1 cellular context compared by ENCODE assay signal in the genomic region with DNA sequence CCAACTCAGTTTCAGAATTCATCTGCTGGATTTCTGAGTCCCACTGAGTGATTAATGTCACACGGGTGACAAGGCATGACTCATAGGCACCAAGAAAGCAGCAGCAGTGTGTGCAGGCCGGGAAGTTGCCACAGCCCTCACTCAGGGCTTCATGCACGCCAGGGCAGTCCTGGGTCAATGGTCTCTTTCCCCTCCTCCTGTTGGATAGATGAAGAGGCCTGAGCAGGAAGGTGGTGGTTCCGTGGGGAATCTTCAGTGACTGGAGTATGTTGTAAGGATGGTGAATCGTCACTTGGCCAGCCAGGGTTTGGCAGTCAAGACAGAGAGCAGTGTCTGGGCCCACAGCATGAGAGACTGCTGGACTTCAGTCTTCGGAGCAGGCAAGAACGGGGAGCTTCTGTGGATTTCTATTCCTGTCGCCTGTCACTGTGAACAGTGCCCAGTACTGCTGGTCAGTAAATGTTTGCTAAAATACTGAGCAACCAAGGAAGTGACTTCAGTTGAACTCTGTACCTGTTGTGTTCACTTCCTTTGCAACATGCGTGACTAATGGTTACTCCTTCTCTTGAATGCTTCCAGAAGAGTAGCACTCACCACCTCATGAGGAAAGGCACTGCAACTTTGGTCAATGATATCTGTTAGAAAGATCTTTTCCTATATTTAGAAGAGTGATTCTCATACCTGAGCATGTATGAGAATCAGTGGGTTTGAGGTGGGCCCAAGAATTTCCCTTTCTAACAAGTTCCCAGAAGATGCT.
TF ChIP-seq lines count a peak whose summit lies in the region.

No MANE protein-coding gene starts in this region.

TF ChIP-seq in GM12878, 131 proteins besides CTCF, POLR2A, EP300 and RAD21 (continued from another document and continues in another):
- TF ChIP-seq, protein P1, sequence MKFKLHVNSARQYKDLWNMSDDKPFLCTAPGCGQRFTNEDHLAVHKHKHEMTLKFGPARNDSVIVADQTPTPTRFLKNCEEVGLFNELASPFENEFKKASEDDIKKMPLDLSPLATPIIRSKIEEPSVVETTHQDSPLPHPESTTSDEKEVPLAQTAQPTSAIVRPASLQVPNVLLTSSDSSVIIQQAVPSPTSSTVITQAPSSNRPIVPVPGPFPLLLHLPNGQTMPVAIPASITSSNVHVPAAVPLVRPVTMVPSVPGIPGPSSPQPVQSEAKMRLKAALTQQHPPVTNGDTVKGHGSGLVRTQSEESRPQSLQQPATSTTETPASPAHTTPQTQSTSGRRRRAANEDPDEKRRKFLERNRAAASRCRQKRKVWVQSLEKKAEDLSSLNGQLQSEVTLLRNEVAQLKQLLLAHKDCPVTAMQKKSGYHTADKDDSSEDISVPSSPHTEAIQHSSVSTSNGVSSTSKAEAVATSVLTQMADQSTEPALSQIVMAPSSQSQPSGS (IDR thresholded peaks at IDR 0.05; ENCODE audit: low read length), result peak; percentile 87
- TF ChIP-seq HDGF (IDR thresholded peaks at IDR 0.05) (no peak), CBX5 (IDR thresholded peaks at IDR 0.05; ENCODE audit: low read depth) (no peak), TARDBP (IDR thresholded peaks at IDR 0.05; ENCODE audit: borderline replicate concordance) (no peak; the same call in 1 of the 2 replicates), ASH2L (IDR thresholded peaks at IDR 0.05; ENCODE audit: borderline replicate concordance, low read depth) (no peak), CBX3 (IDR thresholded peaks at IDR 0.05; ENCODE audit: borderline replicate concordance, low read depth) (no peak), RFX5 (IDR thresholded peaks at IDR 0.05; ENCODE audit: low read depth, low read length) (no peak), NR2C2 (IDR thresholded peaks at IDR 0.05; ENCODE audit: borderline replicate concordance, control insufficient read depth, insufficient read length, low read depth) (no peak), ZNF384 (IDR thresholded peaks at IDR 0.05; ENCODE audit: borderline replicate concordance, low read depth, low read length) (no peak), SPI1 (IDR thresholded peaks at IDR 0.05; ENCODE audit: borderline replicate concordance, insufficient read depth, low read depth, low read length) (no peak), CHD4 (IDR thresholded peaks at IDR 0.05) (no peak), SP1 (IDR thresholded peaks at IDR 0.05; ENCODE audit: low read depth, low read length) (no peak), DPF2 (IDR thresholded peaks at IDR 0.05) (0 out of 2 replicates have a peak, but pooled peaks have one; percentile 80), IRF4 (IDR thresholded peaks at IDR 0.05; ENCODE audit: low read depth, low read length) (peak; percentile 36; the same call in 1 of the 2 replicates), HDAC6 (IDR thresholded peaks at IDR 0.05; ENCODE audit: unreplicated experiment) (no peak), PML (IDR thresholded peaks at IDR 0.05; ENCODE audit: low read length) (peak; percentile 76; the same call in 1 of the 2 replicates), FOS (IDR thresholded peaks at IDR 0.05; ENCODE audit: borderline replicate concordance, extremely low read depth, insufficient read length) (no peak), BCL11A (IDR thresholded peaks at IDR 0.05; ENCODE audit: low read depth, low read length) (peak; percentile 90), TCF7 (IDR thresholded peaks at IDR 0.05; ENCODE audit: borderline replicate concordance) (no peak), ETV6 (conservative IDR thresholded peaks at IDR 0.05 in 1 of 2, IDR thresholded peaks at IDR 0.05 in 1 of 2; ENCODE audit: borderline replicate concordance in 1 of 2, low read depth in 1 of 2) (peak in 1 of 2 experiments; percentile 74; a peak in 2 of 4 replicates), CBFB (IDR thresholded peaks at IDR 0.05; ENCODE audit: low read depth) (peak; percentile 48; the same call in 1 of the 2 replicates), SUPT20H (IDR thresholded peaks at IDR 0.05; ENCODE audit: borderline replicate concordance, control insufficient read depth, low read depth, low read length) (no peak), MEF2B (IDR thresholded peaks at IDR 0.05; ENCODE audit: partially characterized antibody, poor library complexity, severe bottlenecking) (peak; percentile 15), MTA3 (IDR thresholded peaks at IDR 0.05; ENCODE audit: borderline replicate concordance, low read length) (no peak), SREBF2 (IDR thresholded peaks at IDR 0.05; ENCODE audit: low read length) (no peak), JUND (IDR thresholded peaks at IDR 0.05; ENCODE audit: low read depth, low read length) (no peak), KAT2A (conservative IDR thresholded peaks at IDR 0.05; ENCODE audit: control insufficient read depth, low read depth, low read length) (no peak), RAD51 (IDR thresholded peaks at IDR 0.05) (no peak), BMI1 (IDR thresholded peaks at IDR 0.05; ENCODE audit: borderline replicate concordance) (no peak), POLR2AphosphoS5 (IDR thresholded peaks at IDR 0.05; ENCODE audit: low read length) (no peak), ZNF274 (IDR thresholded peaks at IDR 0.05; ENCODE audit: insufficient read depth, insufficient read length) (no peak), CREB1 (IDR thresholded peaks at IDR 0.05; ENCODE audit: low read depth) (peak; percentile 60), ZZZ3 (IDR thresholded peaks at IDR 0.05; ENCODE audit: control insufficient read depth, insufficient read length, low read depth) (no peak), YY1 (IDR thresholded peaks at IDR 0.05; ENCODE audit: low read depth, low read length) (0 out of 2 replicates have a peak, but pooled peaks have one; percentile 9), EGR1 (IDR thresholded peaks at IDR 0.05; ENCODE audit: borderline replicate concordance in 1 of 2, low read depth in 2 of 2, low read length in 2 of 2) (no peak), KLF5 (IDR thresholded peaks at IDR 0.05; ENCODE audit: partially characterized antibody) (no peak)
- TF ChIP-seq, protein P2, sequence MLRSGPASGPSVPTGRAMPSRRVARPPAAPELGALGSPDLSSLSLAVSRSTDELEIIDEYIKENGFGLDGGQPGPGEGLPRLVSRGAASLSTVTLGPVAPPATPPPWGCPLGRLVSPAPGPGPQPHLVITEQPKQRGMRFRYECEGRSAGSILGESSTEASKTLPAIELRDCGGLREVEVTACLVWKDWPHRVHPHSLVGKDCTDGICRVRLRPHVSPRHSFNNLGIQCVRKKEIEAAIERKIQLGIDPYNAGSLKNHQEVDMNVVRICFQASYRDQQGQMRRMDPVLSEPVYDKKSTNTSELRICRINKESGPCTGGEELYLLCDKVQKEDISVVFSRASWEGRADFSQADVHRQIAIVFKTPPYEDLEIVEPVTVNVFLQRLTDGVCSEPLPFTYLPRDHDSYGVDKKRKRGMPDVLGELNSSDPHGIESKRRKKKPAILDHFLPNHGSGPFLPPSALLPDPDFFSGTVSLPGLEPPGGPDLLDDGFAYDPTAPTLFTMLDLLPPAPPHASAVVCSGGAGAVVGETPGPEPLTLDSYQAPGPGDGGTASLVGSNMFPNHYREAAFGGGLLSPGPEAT (IDR thresholded peaks at IDR 0.05; ENCODE audit: low read depth), result no peak
- TF ChIP-seq, protein P3, sequence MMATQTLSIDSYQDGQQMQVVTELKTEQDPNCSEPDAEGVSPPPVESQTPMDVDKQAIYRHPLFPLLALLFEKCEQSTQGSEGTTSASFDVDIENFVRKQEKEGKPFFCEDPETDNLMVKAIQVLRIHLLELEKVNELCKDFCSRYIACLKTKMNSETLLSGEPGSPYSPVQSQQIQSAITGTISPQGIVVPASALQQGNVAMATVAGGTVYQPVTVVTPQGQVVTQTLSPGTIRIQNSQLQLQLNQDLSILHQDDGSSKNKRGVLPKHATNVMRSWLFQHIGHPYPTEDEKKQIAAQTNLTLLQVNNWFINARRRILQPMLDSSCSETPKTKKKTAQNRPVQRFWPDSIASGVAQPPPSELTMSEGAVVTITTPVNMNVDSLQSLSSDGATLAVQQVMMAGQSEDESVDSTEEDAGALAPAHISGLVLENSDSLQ (IDR thresholded peaks at IDR 0.05), result peak; percentile 79
- TF ChIP-seq, protein P4, sequence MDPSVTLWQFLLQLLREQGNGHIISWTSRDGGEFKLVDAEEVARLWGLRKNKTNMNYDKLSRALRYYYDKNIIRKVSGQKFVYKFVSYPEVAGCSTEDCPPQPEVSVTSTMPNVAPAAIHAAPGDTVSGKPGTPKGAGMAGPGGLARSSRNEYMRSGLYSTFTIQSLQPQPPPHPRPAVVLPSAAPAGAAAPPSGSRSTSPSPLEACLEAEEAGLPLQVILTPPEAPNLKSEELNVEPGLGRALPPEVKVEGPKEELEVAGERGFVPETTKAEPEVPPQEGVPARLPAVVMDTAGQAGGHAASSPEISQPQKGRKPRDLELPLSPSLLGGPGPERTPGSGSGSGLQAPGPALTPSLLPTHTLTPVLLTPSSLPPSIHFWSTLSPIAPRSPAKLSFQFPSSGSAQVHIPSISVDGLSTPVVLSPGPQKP (IDR thresholded peaks at IDR 0.05; ENCODE audit: low read depth, low read length), result no peak
- TF ChIP-seq, protein P5, sequence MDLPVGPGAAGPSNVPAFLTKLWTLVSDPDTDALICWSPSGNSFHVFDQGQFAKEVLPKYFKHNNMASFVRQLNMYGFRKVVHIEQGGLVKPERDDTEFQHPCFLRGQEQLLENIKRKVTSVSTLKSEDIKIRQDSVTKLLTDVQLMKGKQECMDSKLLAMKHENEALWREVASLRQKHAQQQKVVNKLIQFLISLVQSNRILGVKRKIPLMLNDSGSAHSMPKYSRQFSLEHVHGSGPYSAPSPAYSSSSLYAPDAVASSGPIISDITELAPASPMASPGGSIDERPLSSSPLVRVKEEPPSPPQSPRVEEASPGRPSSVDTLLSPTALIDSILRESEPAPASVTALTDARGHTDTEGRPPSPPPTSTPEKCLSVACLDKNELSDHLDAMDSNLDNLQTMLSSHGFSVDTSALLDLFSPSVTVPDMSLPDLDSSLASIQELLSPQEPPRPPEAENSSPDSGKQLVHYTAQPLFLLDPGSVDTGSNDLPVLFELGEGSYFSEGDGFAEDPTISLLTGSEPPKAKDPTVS (IDR thresholded peaks at IDR 0.05; ENCODE audit: low read depth, low read length), result no peak
- TF ChIP-seq, protein P6, sequence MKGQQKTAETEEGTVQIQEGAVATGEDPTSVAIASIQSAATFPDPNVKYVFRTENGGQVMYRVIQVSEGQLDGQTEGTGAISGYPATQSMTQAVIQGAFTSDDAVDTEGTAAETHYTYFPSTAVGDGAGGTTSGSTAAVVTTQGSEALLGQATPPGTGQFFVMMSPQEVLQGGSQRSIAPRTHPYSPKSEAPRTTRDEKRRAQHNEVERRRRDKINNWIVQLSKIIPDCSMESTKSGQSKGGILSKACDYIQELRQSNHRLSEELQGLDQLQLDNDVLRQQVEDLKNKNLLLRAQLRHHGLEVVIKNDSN (IDR thresholded peaks at IDR 0.05; ENCODE audit: borderline replicate concordance, extremely low read length, insufficient read depth, low read depth, low read length), result no peak
- TF ChIP-seq, protein P7, sequence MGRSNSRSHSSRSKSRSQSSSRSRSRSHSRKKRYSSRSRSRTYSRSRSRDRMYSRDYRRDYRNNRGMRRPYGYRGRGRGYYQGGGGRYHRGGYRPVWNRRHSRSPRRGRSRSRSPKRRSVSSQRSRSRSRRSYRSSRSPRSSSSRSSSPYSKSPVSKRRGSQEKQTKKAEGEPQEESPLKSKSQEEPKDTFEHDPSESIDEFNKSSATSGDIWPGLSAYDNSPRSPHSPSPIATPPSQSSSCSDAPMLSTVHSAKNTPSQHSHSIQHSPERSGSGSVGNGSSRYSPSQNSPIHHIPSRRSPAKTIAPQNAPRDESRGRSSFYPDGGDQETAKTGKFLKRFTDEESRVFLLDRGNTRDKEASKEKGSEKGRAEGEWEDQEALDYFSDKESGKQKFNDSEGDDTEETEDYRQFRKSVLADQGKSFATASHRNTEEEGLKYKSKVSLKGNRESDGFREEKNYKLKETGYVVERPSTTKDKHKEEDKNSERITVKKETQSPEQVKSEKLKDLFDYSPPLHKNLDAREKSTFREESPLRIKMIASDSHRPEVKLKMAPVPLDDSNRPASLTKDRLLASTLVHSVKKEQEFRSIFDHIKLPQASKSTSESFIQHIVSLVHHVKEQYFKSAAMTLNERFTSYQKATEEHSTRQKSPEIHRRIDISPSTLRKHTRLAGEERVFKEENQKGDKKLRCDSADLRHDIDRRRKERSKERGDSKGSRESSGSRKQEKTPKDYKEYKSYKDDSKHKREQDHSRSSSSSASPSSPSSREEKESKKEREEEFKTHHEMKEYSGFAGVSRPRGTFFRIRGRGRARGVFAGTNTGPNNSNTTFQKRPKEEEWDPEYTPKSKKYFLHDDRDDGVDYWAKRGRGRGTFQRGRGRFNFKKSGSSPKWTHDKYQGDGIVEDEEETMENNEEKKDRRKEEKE (IDR thresholded peaks at IDR 0.05), result no peak
- TF ChIP-seq, protein P8, sequence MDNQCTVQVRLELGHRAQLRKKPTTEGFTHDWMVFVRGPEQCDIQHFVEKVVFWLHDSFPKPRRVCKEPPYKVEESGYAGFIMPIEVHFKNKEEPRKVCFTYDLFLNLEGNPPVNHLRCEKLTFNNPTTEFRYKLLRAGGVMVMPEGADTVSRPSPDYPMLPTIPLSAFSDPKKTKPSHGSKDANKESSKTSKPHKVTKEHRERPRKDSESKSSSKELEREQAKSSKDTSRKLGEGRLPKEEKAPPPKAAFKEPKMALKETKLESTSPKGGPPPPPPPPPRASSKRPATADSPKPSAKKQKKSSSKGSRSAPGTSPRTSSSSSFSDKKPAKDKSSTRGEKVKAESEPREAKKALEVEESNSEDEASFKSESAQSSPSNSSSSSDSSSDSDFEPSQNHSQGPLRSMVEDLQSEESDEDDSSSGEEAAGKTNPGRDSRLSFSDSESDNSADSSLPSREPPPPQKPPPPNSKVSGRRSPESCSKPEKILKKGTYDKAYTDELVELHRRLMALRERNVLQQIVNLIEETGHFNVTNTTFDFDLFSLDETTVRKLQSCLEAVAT (IDR thresholded peaks at IDR 0.05), result no peak
- TF ChIP-seq, protein P9, sequence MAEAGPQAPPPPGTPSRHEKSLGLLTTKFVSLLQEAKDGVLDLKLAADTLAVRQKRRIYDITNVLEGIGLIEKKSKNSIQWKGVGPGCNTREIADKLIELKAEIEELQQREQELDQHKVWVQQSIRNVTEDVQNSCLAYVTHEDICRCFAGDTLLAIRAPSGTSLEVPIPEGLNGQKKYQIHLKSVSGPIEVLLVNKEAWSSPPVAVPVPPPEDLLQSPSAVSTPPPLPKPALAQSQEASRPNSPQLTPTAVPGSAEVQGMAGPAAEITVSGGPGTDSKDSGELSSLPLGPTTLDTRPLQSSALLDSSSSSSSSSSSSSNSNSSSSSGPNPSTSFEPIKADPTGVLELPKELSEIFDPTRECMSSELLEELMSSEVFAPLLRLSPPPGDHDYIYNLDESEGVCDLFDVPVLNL (IDR thresholded peaks at IDR 0.05; ENCODE audit: low read depth, low read length), result no peak
